In the genomic region with DNA sequence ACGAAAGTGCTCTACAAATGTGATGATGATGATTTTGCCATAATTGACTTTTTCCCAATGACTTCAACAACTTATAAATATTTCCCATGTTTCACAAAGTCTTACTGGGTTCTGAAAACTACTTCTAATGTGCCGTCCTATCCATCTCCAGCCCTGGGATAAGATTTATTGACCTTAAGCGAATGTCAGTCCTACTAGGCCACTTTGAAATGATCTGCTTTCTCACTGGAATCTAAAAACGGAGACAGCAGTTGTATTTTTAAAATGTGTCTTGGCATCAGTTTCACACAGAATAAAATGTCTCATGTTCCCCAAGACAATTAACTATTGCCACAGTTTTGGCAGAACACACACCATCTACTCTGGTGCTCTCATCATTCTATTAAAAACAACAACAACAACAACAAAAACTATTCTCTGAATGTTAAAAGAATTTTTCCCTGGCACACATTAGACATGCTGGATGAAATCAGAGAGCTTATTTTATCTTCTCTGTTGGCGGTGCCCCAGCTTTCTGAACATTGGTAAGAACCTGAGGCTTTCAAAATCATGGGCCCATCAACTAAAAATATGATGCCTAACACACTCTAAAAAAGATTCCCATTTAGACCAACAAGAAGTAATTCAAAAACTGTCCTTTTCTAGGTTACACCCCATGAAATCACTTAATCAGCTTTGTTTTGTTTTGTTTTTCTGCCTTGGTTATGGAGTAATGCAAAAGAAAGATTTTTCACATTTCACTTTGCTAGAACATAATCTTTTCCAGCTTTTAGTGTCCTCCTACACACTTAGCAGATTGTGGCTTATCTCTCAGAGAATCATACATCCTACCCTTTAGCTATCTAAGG, we compare ENCODE assay signal across 21 cellular contexts. TPM values are rescaled to one million over a fixed set of nuclear protein-coding genes. Genes with fewer than 3 reads are reported as not detected.
DNase-seq lines count a peak whose midpoint lies in the region; ATAC-seq, FAIRE-seq and TF ChIP-seq lines count a peak whose summit lies in the region.
"Had no signal": no experiment of that assay in that cellular context is flagged by ENCODE, and none has a peak within 500 bp of the region (broad histone marks: within the 10 kb centered on the region; RNA-seq: fewer than 3 reads in every experiment).

No MANE protein-coding gene starts in this region.

- H3K27ac ChIP-seq in endothelial cell of umbilical vein (ENCODE audit: insufficient read depth, low read depth, low read length): no peak overlapping the region
- H3K27ac ChIP-seq in tibial artery: peak overlapping the region; percentile 25 to 31
- H3K27ac ChIP-seq in OCI-LY7 (ENCODE audit: low read depth, low read length, poor library complexity, severe bottlenecking): no peak overlapping the region
- H3K27ac ChIP-seq: BLaER1, lower lobe of right lung, WERI-Rb-1 had no signal

- H3K36me3 Mint-ChIP-seq in stimulated activated effector memory CD8-positive, alpha-beta T cell treated with anti-CD3 and anti-CD28 coated beads, Interleukin-12 subunit alpha, Interleukin-12 subunit beta, amount 100 ng/mL, for 72 hours: no peaks in the 10 kb centered on the region
- H3K36me3 Mint-ChIP-seq: activated naive CD8-positive, alpha-beta T cell treated with anti-CD3 and anti-CD28 coated beads for 36 hours; natural killer cell; T-cell had no signal

- H3K9me2 ChIP-seq in OCI-LY7 (ENCODE audit: insufficient read depth, low read length): no peaks in the 10 kb centered on the region

- H3K9ac ChIP-seq in endothelial cell of umbilical vein (replicated peaks; ENCODE audit: extremely low read depth, insufficient read depth, low read length): no peak overlapping the region
- H3K9ac ChIP-seq: BLaER1 had no signal

- H3K9me3 Mint-ChIP-seq in stimulated activated effector memory CD8-positive, alpha-beta T cell treated with anti-CD3 and anti-CD28 coated beads, Interleukin-12 subunit alpha, Interleukin-12 subunit beta, amount 100 ng/mL, for 72 hours: no peaks in the 10 kb centered on the region
- H3K9me3 Mint-ChIP-seq: activated naive CD8-positive, alpha-beta T cell treated with anti-CD3 and anti-CD28 coated beads for 36 hours; activated T-cell treated with anti-CD3 and anti-CD28 coated beads, Interleukin-2, amount 50 U/mL, for 24 hours; endodermal cell; natural killer cell; T-cell had no signal

- no peaks in the 10 kb centered on the region for H3K9me1 ChIP-seq in endothelial cell of umbilical vein (replicated peaks; ENCODE audit: control insufficient read depth, extremely low read depth, insufficient read depth, low read length)

- no peaks in the 10 kb centered on the region for H3K9me3 ChIP-seq in endothelial cell of umbilical vein (replicated peaks; ENCODE audit: control insufficient read depth, insufficient read depth, low read length)
- H3K9me3 ChIP-seq in tibial artery: no peaks in the 10 kb centered on the region
- H3K9me3 ChIP-seq in OCI-LY7 (ENCODE audit: low read length): no peaks in the 10 kb centered on the region
- H3K9me3 ChIP-seq: BLaER1, lower lobe of right lung had no signal

- no peak for ATAC-seq in HG03520 (IDR thresholded peaks at IDR 0.05; ENCODE audit: unreplicated experiment)
- ATAC-seq in stimulated activated effector memory CD8-positive, alpha-beta T cell treated with anti-CD3 and anti-CD28 coated beads, Interleukin-12 subunit alpha, Interleukin-12 subunit beta, amount 100 ng/mL, for 72 hours: no peak
- ATAC-seq: GM12878; lower lobe of right lung; natural killer cell; stimulated activated naive CD8-positive, alpha-beta T cell treated with anti-CD3 and anti-CD28 coated beads, Interleukin-15, Interleukin-2, amounts not matched to agents 100 U/mL and 50 U/mL, for 24 hours; T-cell had no signal

- peak; percentile 44 for FAIRE-seq in endothelial cell of umbilical vein (lab: Jason Lieb, UNC)
- FAIRE-seq: G401.6 had no signal

- intact Hi-C loops in endothelial cell of umbilical vein (cut with micrococcal nuclease) (no loop called here), tibial artery (cut with DNase I; ENCODE audit: low total_unique reads) (no loop called here), OCI-LY7 (cut with micrococcal nuclease; ENCODE audit: unreplicated experiment) (no loop called here)

- H4K20me1 ChIP-seq in endothelial cell of umbilical vein (replicated peaks; ENCODE audit: control insufficient read depth, extremely low read depth, insufficient read depth, low read length) (no peaks in the 10 kb centered on the region), OCI-LY7 (ENCODE audit: insufficient read depth, low read length) (no peaks in the 10 kb centered on the region)
- H4K20me1 ChIP-seq: BLaER1 had no signal

- H3K4me1 ChIP-seq in endothelial cell of umbilical vein (ENCODE audit: control insufficient read depth, extremely low read depth, insufficient read depth, low read length): no peaks in the 10 kb centered on the region
- peaks cover 0 to 38% (median 14%) of the 10 kb centered on the region in 4 donors for H3K4me1 ChIP-seq in tibial artery
- no peaks in the 10 kb centered on the region for H3K4me1 ChIP-seq in OCI-LY7 (ENCODE audit: insufficient read depth, low read length, poor library complexity, severe bottlenecking)
- H3K4me1 ChIP-seq: BLaER1, lower lobe of right lung had no signal

- CTCF ChIA-PET in endothelial cell of umbilical vein (lab: Charles Lee): interaction anchor here (0.9 to 1.6 kb wide), 3 partner anchors 74 to 234 kb away, joined by 3 to 5 read pairs (median 4); a partner anchor contains a TSS
- CTCF ChIA-PET in OCI-LY7 (lab: Charles Lee; ENCODE audit: unreplicated experiment): no interaction called here

- POLR2A ChIA-PET in endothelial cell of umbilical vein (lab: Charles Lee): no interaction called here
- POLR2A ChIA-PET in OCI-LY7 (lab: Charles Lee): interaction anchor here (0.8 to 1.6 kb wide), 5 partner anchors 16 to 139 kb away, joined by 3 to 6 read pairs (median 4); a partner anchor contains a TSS

- H3K36me3 ChIP-seq in endothelial cell of umbilical vein (ENCODE audit: control insufficient read depth in 2 of 2, extremely low read depth in 1 of 2, insufficient read depth in 2 of 2, low read length in 2 of 2) (no peaks in the 10 kb centered on the region), tibial artery (no peaks in the 10 kb centered on the region), OCI-LY7 (ENCODE audit: insufficient read depth, low read length) (no peaks in the 10 kb centered on the region)
- H3K36me3 ChIP-seq: BLaER1, lower lobe of right lung, WERI-Rb-1 had no signal

- TF ChIP-seq CTCF in endothelial cell of umbilical vein (IDR thresholded peaks at IDR 0.05; ENCODE audit: extremely low read depth in 1 of 2, insufficient read depth in 1 of 2, low read depth in 1 of 2, low read length in 2 of 2): no peak
- no peak for TF ChIP-seq CTCF in tibial artery (IDR thresholded peaks at IDR 0.05)
- TF ChIP-seq CTCF in OCI-LY7 (conservative IDR thresholded peaks at IDR 0.05; ENCODE audit: low read length): no peak

- DNase-seq in NCI-H226: peak; percentile 40
- no peak for DNase-seq in endothelial cell of umbilical vein (ENCODE audit: low read depth, low spot score)
- DNase-seq in middle frontal gyrus (ENCODE audit: extremely low spot score, low spot score): peak; percentile 51
- peak in 1 of 2 donors; percentile 61 for DNase-seq in tibial artery
- DNase-seq in stimulated activated effector memory CD8-positive, alpha-beta T cell treated with anti-CD3 and anti-CD28 coated beads, Interleukin-12 subunit alpha, Interleukin-12 subunit beta, amount 100 ng/mL, for 72 hours (ENCODE audit: low spot score in 2 of 2): no peak
- no peak for DNase-seq in OCI-LY7 (ENCODE audit: low spot score)
- DNase-seq: activated CD4-positive, alpha-beta T cell treated with anti-CD3 and anti-CD28 coated beads, Interleukin-2, amount 50 U/mL, for 48 hours; activated naive CD8-positive, alpha-beta T cell treated with anti-CD3 and anti-CD28 coated beads for 36 hours; activated T-cell treated with anti-CD3 and anti-CD28 coated beads, Interleukin-2, amount 50 U/mL, for 24 hours; endodermal cell; Karpas-422; lower lobe of right lung; natural killer cell; NCI-H1417; stimulated activated naive CD8-positive, alpha-beta T cell treated with anti-CD3 and anti-CD28 coated beads, Interleukin-15, Interleukin-2, amounts not matched to agents 100 U/mL and 50 U/mL, for 24 hours; T-cell; WERI-Rb-1 had no signal

- H2AFZ ChIP-seq in endothelial cell of umbilical vein (ENCODE audit: low read depth, low read length) (no peak overlapping the region), OCI-LY7 (ENCODE audit: low read length) (no peak overlapping the region)

- H3K4me1 Mint-ChIP-seq in stimulated activated effector memory CD8-positive, alpha-beta T cell treated with anti-CD3 and anti-CD28 coated beads, Interleukin-12 subunit alpha, Interleukin-12 subunit beta, amount 100 ng/mL, for 72 hours: no peaks in the 10 kb centered on the region
- H3K4me1 Mint-ChIP-seq: activated naive CD8-positive, alpha-beta T cell treated with anti-CD3 and anti-CD28 coated beads for 36 hours; endodermal cell; T-cell had no signal

- BruUV-seq in endothelial cell of umbilical vein (replicated peaks; lab: Mats Ljungman, UMichigan): no TSS peak
- no TSS peak for BruUV-seq in OCI-LY7 (replicated peaks; lab: Mats Ljungman, UMichigan)

- no peak for TF ChIP-seq POLR2A in endothelial cell of umbilical vein (IDR thresholded peaks at IDR 0.05; ENCODE audit: low read depth, low read length)

- H3K4me2 ChIP-seq in endothelial cell of umbilical vein (ENCODE audit: insufficient read depth, low read length) (no peak overlapping the region), OCI-LY7 (ENCODE audit: low read length) (no peak overlapping the region)
- H3K4me2 ChIP-seq: BLaER1 had no signal

- H3K27me3 ChIP-seq in endothelial cell of umbilical vein (ENCODE audit: control insufficient read depth in 2 of 2, insufficient read depth in 2 of 2, low read length in 2 of 2) (no peaks in the 10 kb centered on the region), tibial artery (no peaks in the 10 kb centered on the region)
- H3K27me3 ChIP-seq: BLaER1 had no signal

- H3K4me3 Mint-ChIP-seq in stimulated activated effector memory CD8-positive, alpha-beta T cell treated with anti-CD3 and anti-CD28 coated beads, Interleukin-12 subunit alpha, Interleukin-12 subunit beta, amount 100 ng/mL, for 72 hours: no peak overlapping the region
- H3K4me3 Mint-ChIP-seq: activated naive CD8-positive, alpha-beta T cell treated with anti-CD3 and anti-CD28 coated beads for 36 hours; activated T-cell treated with anti-CD3 and anti-CD28 coated beads, Interleukin-2, amount 50 U/mL, for 24 hours; endodermal cell; natural killer cell; T-cell had no signal

- dilution Hi-C loops in endothelial cell of umbilical vein (cut with MboI; ENCODE audit: extremely low pct_ligation_motif_present, low sequenced_read_pairs): no loop called here

- H3K27ac Mint-ChIP-seq in stimulated activated effector memory CD8-positive, alpha-beta T cell treated with anti-CD3 and anti-CD28 coated beads, Interleukin-12 subunit alpha, Interleukin-12 subunit beta, amount 100 ng/mL, for 72 hours: no peak overlapping the region
- H3K27ac Mint-ChIP-seq: activated naive CD8-positive, alpha-beta T cell treated with anti-CD3 and anti-CD28 coated beads for 36 hours; activated T-cell treated with anti-CD3 and anti-CD28 coated beads, Interleukin-2, amount 50 U/mL, for 24 hours; endodermal cell; natural killer cell; T-cell had no signal

- H3K4me3 ChIP-seq in endothelial cell of umbilical vein (replicated peaks in 1 of 3; ENCODE audit: insufficient read depth in 1 of 3, low read depth in 1 of 3, low read length in 3 of 3): no peak overlapping the region
- H3K4me3 ChIP-seq in tibial artery: no peak overlapping the region
- H3K4me3 ChIP-seq in OCI-LY7 (ENCODE audit: low read depth, low read length, poor library complexity, severe bottlenecking): no peak overlapping the region
- H3K4me3 ChIP-seq: BLaER1, GM12878, lower lobe of right lung had no signal

- H3K79me2 ChIP-seq in endothelial cell of umbilical vein (ENCODE audit: control insufficient read depth, insufficient read depth, low read length): no peaks in the 10 kb centered on the region
- no peaks in the 10 kb centered on the region for H3K79me2 ChIP-seq in OCI-LY7 (ENCODE audit: insufficient read depth, low read depth, low read length)

RNA-seq across cellular contexts. Expression of a gene that starts 23.1 kb away (rescaled TPM):
- total RNA-seq in endothelial cell of umbilical vein (not detected in 2 replicates), OCI-LY7 (2022) (not detected in 2 replicates)
- not detected in 2 replicates for polyA plus RNA-seq in endothelial cell of umbilical vein
- polyA plus RNA-seq in endothelial cell of umbilical vein (2011; cell fraction: cytosol; rRNA removed): not detected in 2 replicates
- polyA plus RNA-seq in endothelial cell of umbilical vein (2011; cell fraction: nucleus; rRNA removed): 0.18 and 0.25 TPM in 2 replicates
- not detected in 2 replicates for polyA plus RNA-seq in endothelial cell of umbilical vein (2012)
- not detected in 2 replicates for polyA minus RNA-seq in endothelial cell of umbilical vein
- not detected for polyA minus RNA-seq in endothelial cell of umbilical vein (2011; cell fraction: cytosol; rRNA and poly(A)+ RNA removed)
- polyA minus RNA-seq in endothelial cell of umbilical vein (2011; cell fraction: nucleus; rRNA and poly(A)+ RNA removed): not detected in 2 replicates
- total RNA-seq in OCI-LY7 (2014; rRNA removed; shearing (Covaris generic)): 0.22 TPM in 1 of 2 replicates, not detected in the other
- total RNA-seq: activated naive CD8-positive, alpha-beta T cell treated with anti-CD3 and anti-CD28 coated beads for 36 hours; endodermal cell; GM12878; natural killer cell; T-cell had no signal
- polyA plus RNA-seq: GM12878 had no signal

Comparison
In these comparisons a context has a peak if more than half of its experiments do, and no peak if none do; other contexts are left out.
1. DNase-seq: peak in NCI-H226 (single experiment) and middle frontal gyrus (single experiment); none in endothelial cell of umbilical vein (single experiment), stimulated activated effector memory CD8-positive, alpha-beta T cell treated with anti-CD3 and anti-CD28 coated beads, Interleukin-12 subunit alpha, Interleukin-12 subunit beta, amount 100 ng/mL, for 72 hours (0 of 2) and OCI-LY7 (single experiment).
2. H3K27ac ChIP-seq: peak in tibial artery (2 of 2); none in endothelial cell of umbilical vein (single experiment) and OCI-LY7 (single experiment).